1 cellular context compared by ENCODE assay signal in genomic region chr1:235102259-235102582, GRCh38.
TF ChIP-seq lines count a peak whose summit lies in the region.

No MANE protein-coding gene starts in this region.

TF ChIP-seq in HepG2, 621 proteins besides CTCF, POLR2A, EP300 and RAD21:
- TF ChIP-seq ZC3H4 (CRISPR knock-in tag; IDR thresholded peaks at IDR 0.05; ENCODE audit: borderline replicate concordance), result no peak
- TF ChIP-seq ZNF329 (CRISPR knock-in tag; IDR thresholded peaks at IDR 0.05; ENCODE audit: low read depth), result peak; percentile 94
- TF ChIP-seq ZNF614 (CRISPR knock-in tag; IDR thresholded peaks at IDR 0.05; ENCODE audit: borderline replicate concordance), result no peak
- TF ChIP-seq NFAT5 (CRISPR knock-in tag; IDR thresholded peaks at IDR 0.05), result no peak
- no peak for TF ChIP-seq FOXC1 (CRISPR knock-in tag; IDR thresholded peaks at IDR 0.05; ENCODE audit: borderline replicate concordance)
